Comparison of ENCODE assay signal across 17 cellular contexts in genomic region chr4:10354225-10354624, GRCh38.
"Had no signal": no experiment of that assay in that cellular context is flagged by ENCODE, and none has a peak within 500 bp of the region (broad histone marks: within the 10 kb centered on the region; RNA-seq: fewer than 3 reads in every experiment).

No MANE protein-coding gene starts in this region.

- DNase-seq: activated CD4-positive, alpha-beta T cell treated with anti-CD3 and anti-CD28 coated beads, Interleukin-2, amount 50 U/mL, for 48 hours; activated naive CD4-positive, alpha-beta T cell treated with Interleukin-2 at 50 U/mL for 16 hours; activated naive CD8-positive, alpha-beta T cell treated with anti-CD3 and anti-CD28 coated beads, Interleukin-2, amount 10 ng/mL, durations not matched to agents 7 days and 5 days; activated T-cell treated with anti-CD3 and anti-CD28 coated beads, Interleukin-2, amount 50 U/mL, for 1 hour; dermis blood vessel endothelial cell; effector memory CD8-positive, alpha-beta T cell; mammary epithelial cell; midbrain; nucleus accumbens; posterior cingulate gyrus; stimulated activated CD4-positive, alpha-beta T cell treated with anti-CD3 and anti-CD28 coated beads, Interleukin-2, amount 100 ng/mL, for 48 hours; stimulated activated naive CD8-positive, alpha-beta T cell treated with anti-CD3 and anti-CD28 coated beads, Interleukin-15, amount 100 ng/mL, for 72 hours had no signal

- H3K27me3 ChIP-seq: body of pancreas, foreskin keratinocyte, upper lobe of left lung had no signal

- H3K27ac ChIP-seq: body of pancreas, foreskin keratinocyte, suprapubic skin, upper lobe of left lung had no signal

- H3K9me3 ChIP-seq: body of pancreas, suprapubic skin, upper lobe of left lung had no signal

- H3K36me3 ChIP-seq: suprapubic skin, upper lobe of left lung had no signal

- H3K4me3 ChIP-seq: body of pancreas, suprapubic skin, upper lobe of left lung had no signal

- ATAC-seq: body of pancreas; effector memory CD8-positive, alpha-beta T cell; left lobe of liver; stimulated activated naive CD8-positive, alpha-beta T cell treated with anti-CD3 and anti-CD28 coated beads, Interleukin-15, amount 100 ng/mL, for 72 hours had no signal

- H3K4me1 ChIP-seq: body of pancreas, suprapubic skin, upper lobe of left lung had no signal
